8 cellular contexts compared by ENCODE assay signal in genomic region chr14:24429395-24430142, GRCh38. TPM values are rescaled to one million over a fixed set of nuclear protein-coding genes. Genes with fewer than 3 reads are reported as not detected.
A peak's percentile ranks its signal among the peaks of the same experiment; 100 is the strongest.
DNase-seq lines count a peak whose midpoint lies in the region; ATAC-seq lines count a peak whose summit lies in the region.

Gene CBLN3, minus strand, starts transcription at chr14:24429668. Its CDS starts 614 bp downstream, at chr14:24429054.
Gene KHNYN, plus strand, starts transcription at chr14:24429954. Its CDS starts 777 bp downstream, at chr14:24430731.

- peak within 1 kb of the TSS; percentile 45 for H2BK5ac ChIP-seq in mesendoderm (ENCODE audit: low read length)

- H2BK15ac ChIP-seq in mesendoderm (replicated peaks; ENCODE audit: low read depth) = no peak within 1 kb of the TSS

- H3K56ac ChIP-seq in mesendoderm (ENCODE audit: low read length) = peak within 1 kb of the TSS; percentile 96

- H3K4ac ChIP-seq in mesendoderm (ENCODE audit: low read depth, low read length) = no peak within 1 kb of the TSS

- H3K4me2 ChIP-seq in mesendoderm (ENCODE audit: low read length) = peak within 1 kb of the TSS; percentile 85

- peaks cover 32% of the 10 kb centered on the region for H3K4me1 ChIP-seq in CD4-positive, CD25-positive, alpha-beta regulatory T cell (ENCODE audit: control insufficient read depth, insufficient read depth, low read length, poor library complexity, severe bottlenecking)
- H3K4me1 ChIP-seq in effector memory CD4-positive, alpha-beta T cell (ENCODE audit: control insufficient read depth, insufficient read depth, low read length, poor library complexity, severe bottlenecking) = peaks cover 51% of the 10 kb centered on the region
- H3K4me1 ChIP-seq in mesendoderm (ENCODE audit: control insufficient read depth, low read depth, low read length) = peaks cover 2% of the 10 kb centered on the region

- H3K27me3 ChIP-seq in CD4-positive, CD25-positive, alpha-beta regulatory T cell (ENCODE audit: control insufficient read depth, insufficient read depth, low read length) = no peaks in the 10 kb centered on the region
- H3K27me3 ChIP-seq in effector memory CD4-positive, alpha-beta T cell (replicated peaks; ENCODE audit: control insufficient read depth, insufficient read depth, low read length, poor library complexity, severe bottlenecking) = no peaks in the 10 kb centered on the region
- no peaks in the 10 kb centered on the region for H3K27me3 ChIP-seq in mesendoderm (ENCODE audit: insufficient read depth, low read length, poor library complexity)

- H3K18ac ChIP-seq in mesendoderm (ENCODE audit: low read length) = peak within 1 kb of the TSS; percentile 91

- no peaks in the 10 kb centered on the region for H3K9me3 Mint-ChIP-seq in CD4-positive, CD25-positive, alpha-beta regulatory T cell

- peak within 1 kb of the TSS; percentile 57 for H3K23ac ChIP-seq in mesendoderm (ENCODE audit: low read length)

- no peaks in the 10 kb centered on the region for H3K9me3 ChIP-seq in CD4-positive, CD25-positive, alpha-beta regulatory T cell (ENCODE audit: control insufficient read depth in 2 of 2, low read length in 2 of 2)
- H3K9me3 ChIP-seq in effector memory CD4-positive, alpha-beta T cell (ENCODE audit: control insufficient read depth, low read length) = no peaks in the 10 kb centered on the region

- no CpG with 5 or more reads among the region's 57 CpGs for WGBS in mesendoderm (ENCODE audit: extremely low coverage, insufficient coverage, low lambda C conversion rate)

- H3K27me3 Mint-ChIP-seq in CD4-positive, CD25-positive, alpha-beta regulatory T cell = no peaks in the 10 kb centered on the region

- H3K36me3 Mint-ChIP-seq in CD4-positive, CD25-positive, alpha-beta regulatory T cell = peaks cover 13% of the 10 kb centered on the region

- peak within 1 kb of the TSS; percentile 89 for H3K9ac ChIP-seq in mesendoderm (ENCODE audit: low read length)

- peak within 1 kb of the TSS; percentile 93 to 98 (median 97) for H3K27ac Mint-ChIP-seq in CD4-positive, CD25-positive, alpha-beta regulatory T cell

- H3K4me3 Mint-ChIP-seq in CD4-positive, CD25-positive, alpha-beta regulatory T cell = peak within 1 kb of the TSS; percentile 83 to 95 (median 93)

- H3K4me1 Mint-ChIP-seq in CD4-positive, CD25-positive, alpha-beta regulatory T cell = peaks cover 0 to 56% (median 37%) of the 10 kb centered on the region in 4 donors

- H3K79me1 ChIP-seq in mesendoderm (ENCODE audit: low read length) = no peaks in the 10 kb centered on the region

- no peaks in the 10 kb centered on the region for H3K79me2 ChIP-seq in mesendoderm (ENCODE audit: control insufficient read depth, insufficient read depth, low read length)

- H4K5ac ChIP-seq in mesendoderm (ENCODE audit: low read length) = no peak within 1 kb of the TSS

- H2AK5ac ChIP-seq in mesendoderm (ENCODE audit: low read length) = no peak within 1 kb of the TSS

- H2BK120ac ChIP-seq in mesendoderm (ENCODE audit: low read depth, low read length) = no peak within 1 kb of the TSS

- peak within 1 kb of the TSS; percentile 91 for H3K4me3 ChIP-seq in CD4-positive, CD25-positive, alpha-beta regulatory T cell (ENCODE audit: low read depth, low read length)
- peak within 1 kb of the TSS; percentile 94 for H3K4me3 ChIP-seq in effector memory CD4-positive, alpha-beta T cell (ENCODE audit: insufficient read depth, low read depth, low read length, poor library complexity, severe bottlenecking)
- H3K4me3 ChIP-seq in mesendoderm (ENCODE audit: low read length) = peak within 1 kb of the TSS; percentile 61

- ATAC-seq in CD4-positive, CD25-positive, alpha-beta regulatory T cell (ENCODE audit: low read depth in 2 of 2) = peak; percentile 81 to 84
- peak; percentile 86 for ATAC-seq in GM19328 (IDR thresholded peaks at IDR 0.05; ENCODE audit: unreplicated experiment)
- peak; percentile 74 for ATAC-seq in HG03460 (IDR thresholded peaks at IDR 0.05; ENCODE audit: unreplicated experiment)

- H4K8ac ChIP-seq in mesendoderm (ENCODE audit: low read depth, low read length) = peak within 1 kb of the TSS; percentile 2

- peak; percentile 81 to 93 (median 89) for DNase-seq in CD4-positive, CD25-positive, alpha-beta regulatory T cell
- DNase-seq in NCI-H82 (lab: John Stamatoyannopoulos, UW) (peak; percentile 87), mesendoderm (peak; percentile 92)
- DNase-seq in activated CD8-positive, alpha-beta memory T cell treated with anti-CD3 and anti-CD28 coated beads for 1 hour (ENCODE audit: extremely low read depth in 1 of 2, low read depth in 1 of 2) = peak; percentile 70 to 75
- peak; percentile 74 to 79 (median 76) for DNase-seq in effector memory CD4-positive, alpha-beta T cell
- peak; percentile 67 for DNase-seq in stimulated activated CD8-positive, alpha-beta memory T cell treated with anti-CD3 and anti-CD28 coated beads, Interleukin-12 subunit alpha, Interleukin-12 subunit beta, amount 100 ng/mL, for 24 hours (ENCODE audit: extremely low read depth)

- H3K36me3 ChIP-seq in CD4-positive, CD25-positive, alpha-beta regulatory T cell (ENCODE audit: control insufficient read depth, insufficient read depth, low read length) = peaks cover 21% of the 10 kb centered on the region
- H3K36me3 ChIP-seq in effector memory CD4-positive, alpha-beta T cell (ENCODE audit: control insufficient read depth, insufficient read depth, low read length) = peaks cover 27% of the 10 kb centered on the region
- no peaks in the 10 kb centered on the region for H3K36me3 ChIP-seq in mesendoderm (ENCODE audit: control insufficient read depth, insufficient read depth, low read length)

- peak within 1 kb of the TSS; percentile 95 for H3K27ac ChIP-seq in CD4-positive, CD25-positive, alpha-beta regulatory T cell (ENCODE audit: insufficient read depth, low read length, poor library complexity, severe bottlenecking)
- peak within 1 kb of the TSS; percentile 98 for H3K27ac ChIP-seq in effector memory CD4-positive, alpha-beta T cell (ENCODE audit: insufficient read depth, low read length, poor library complexity, severe bottlenecking)
- H3K27ac ChIP-seq in mesendoderm (ENCODE audit: low read depth, low read length) = peak within 1 kb of the TSS; percentile 62

RNA-seq across cellular contexts. Expression of gene CBLN3, which starts in this region (rescaled TPM):
- total RNA-seq in CD4-positive, CD25-positive, alpha-beta regulatory T cell = 3.2 TPM
- under 1 TPM; 0.10 to 0.32 (median 0.11) TPM for polyA plus RNA-seq in CD4-positive, CD25-positive, alpha-beta regulatory T cell
- polyA plus RNA-seq in mesendoderm (2013, experiment 1 of 2) = 0.20 TPM
- polyA plus RNA-seq in mesendoderm (2013, experiment 2 of 2) = 0.22 TPM

RNA-seq across cellular contexts. Expression of gene KHNYN, which starts in this region (rescaled TPM):
- 139 TPM for total RNA-seq in CD4-positive, CD25-positive, alpha-beta regulatory T cell
- 10 to 100 TPM; 12.4 to 16.5 (median 15.0) TPM for polyA plus RNA-seq in CD4-positive, CD25-positive, alpha-beta regulatory T cell
- polyA plus RNA-seq in mesendoderm (2013, experiment 1 of 2) = 6.0 TPM
- 6.3 TPM for polyA plus RNA-seq in mesendoderm (2013, experiment 2 of 2)

Comparison
In these comparisons a context has a peak if more than half of its experiments do, and no peak if none do; other contexts are left out.
1. Peak in every context shown above with its lines: DNase-seq, ATAC-seq, H3K4me3 ChIP-seq and H3K27ac ChIP-seq.